ENCODE assay signal across 1 cellular context in genomic region chr4:154594343-154594742, GRCh38.
A peak's percentile ranks its signal among the peaks of the same experiment; 100 is the strongest.
TF ChIP-seq lines count a peak whose summit lies in the region.

No MANE protein-coding gene starts in this region.

TF ChIP-seq in HepG2, 621 proteins besides CTCF, POLR2A, EP300 and RAD21:
- peak; percentile 65; the same call in 1 of the 2 replicates for TF ChIP-seq SP5 (CRISPR knock-in tag; IDR thresholded peaks at IDR 0.05; ENCODE audit: borderline replicate concordance, low read depth)
- TF ChIP-seq, protein P1, sequence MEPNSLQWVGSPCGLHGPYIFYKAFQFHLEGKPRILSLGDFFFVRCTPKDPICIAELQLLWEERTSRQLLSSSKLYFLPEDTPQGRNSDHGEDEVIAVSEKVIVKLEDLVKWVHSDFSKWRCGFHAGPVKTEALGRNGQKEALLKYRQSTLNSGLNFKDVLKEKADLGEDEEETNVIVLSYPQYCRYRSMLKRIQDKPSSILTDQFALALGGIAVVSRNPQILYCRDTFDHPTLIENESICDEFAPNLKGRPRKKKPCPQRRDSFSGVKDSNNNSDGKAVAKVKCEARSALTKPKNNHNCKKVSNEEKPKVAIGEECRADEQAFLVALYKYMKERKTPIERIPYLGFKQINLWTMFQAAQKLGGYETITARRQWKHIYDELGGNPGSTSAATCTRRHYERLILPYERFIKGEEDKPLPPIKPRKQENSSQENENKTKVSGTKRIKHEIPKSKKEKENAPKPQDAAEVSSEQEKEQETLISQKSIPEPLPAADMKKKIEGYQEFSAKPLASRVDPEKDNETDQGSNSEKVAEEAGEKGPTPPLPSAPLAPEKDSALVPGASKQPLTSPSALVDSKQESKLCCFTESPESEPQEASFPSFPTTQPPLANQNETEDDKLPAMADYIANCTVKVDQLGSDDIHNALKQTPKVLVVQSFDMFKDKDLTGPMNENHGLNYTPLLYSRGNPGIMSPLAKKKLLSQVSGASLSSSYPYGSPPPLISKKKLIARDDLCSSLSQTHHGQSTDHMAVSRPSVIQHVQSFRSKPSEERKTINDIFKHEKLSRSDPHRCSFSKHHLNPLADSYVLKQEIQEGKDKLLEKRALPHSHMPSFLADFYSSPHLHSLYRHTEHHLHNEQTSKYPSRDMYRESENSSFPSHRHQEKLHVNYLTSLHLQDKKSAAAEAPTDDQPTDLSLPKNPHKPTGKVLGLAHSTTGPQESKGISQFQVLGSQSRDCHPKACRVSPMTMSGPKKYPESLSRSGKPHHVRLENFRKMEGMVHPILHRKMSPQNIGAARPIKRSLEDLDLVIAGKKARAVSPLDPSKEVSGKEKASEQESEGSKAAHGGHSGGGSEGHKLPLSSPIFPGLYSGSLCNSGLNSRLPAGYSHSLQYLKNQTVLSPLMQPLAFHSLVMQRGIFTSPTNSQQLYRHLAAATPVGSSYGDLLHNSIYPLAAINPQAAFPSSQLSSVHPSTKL (CRISPR knock-in tag; IDR thresholded peaks at IDR 0.05), result 0 out of 2 replicates have a peak, but pooled peaks have one; percentile 14
- peak; percentile 31; the same call in 1 of the 2 replicates for TF ChIP-seq HNF4A (CRISPR knock-in tag; IDR thresholded peaks at IDR 0.05)
- peak; percentile 58 for TF ChIP-seq SIX1 (CRISPR knock-in tag; IDR thresholded peaks at IDR 0.05; ENCODE audit: borderline replicate concordance)
- peak; percentile 26; the same call in 1 of the 2 replicates for TF ChIP-seq RXRA (CRISPR knock-in tag; IDR thresholded peaks at IDR 0.05)
- 0 out of 2 replicates have a peak, but pooled peaks have one; percentile 18 for TF ChIP-seq ZMYM3 (CRISPR knock-in tag; IDR thresholded peaks at IDR 0.05)
TF ChIP-seq in HepG2: peak in this region for 6; not testable (repeated sequence) for 615.
